Comparison of ENCODE assay signal across 13 cellular contexts in the genomic region with DNA sequence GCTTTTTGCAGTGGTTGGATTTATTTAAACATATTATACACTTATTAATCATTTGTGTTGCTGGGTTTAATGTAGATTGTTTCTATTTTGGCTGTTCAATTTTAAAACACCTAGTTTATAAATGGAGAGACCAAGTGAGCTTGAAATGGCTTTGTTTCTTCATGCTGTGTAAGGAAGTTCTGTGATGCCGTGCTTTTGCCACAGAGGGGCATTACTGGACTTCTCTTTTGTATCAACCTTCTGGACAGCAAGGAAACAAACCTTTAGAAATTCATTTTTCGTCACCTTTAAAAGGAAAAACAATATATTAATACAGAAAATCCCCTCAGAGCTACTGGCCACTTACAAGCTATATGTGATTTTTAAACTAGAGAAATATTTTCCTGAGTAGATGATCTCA.
A peak's percentile ranks its signal among the peaks of the same experiment; 100 is the strongest.
DNase-seq lines count a peak whose midpoint lies in the region; ATAC-seq and TF ChIP-seq lines count a peak whose summit lies in the region.
"Had no signal": no experiment of that assay in that cellular context is flagged by ENCODE, and none has a peak within 500 bp of the region (broad histone marks: within the 10 kb centered on the region; RNA-seq: fewer than 3 reads in every experiment).

No MANE protein-coding gene starts in this region.

- H3K9me3 ChIP-seq in adipocyte (ENCODE audit: control insufficient read depth, low read length), result no peaks in the 10 kb centered on the region
- no peaks in the 10 kb centered on the region for H3K9me3 ChIP-seq in lower lobe of right lung
- no peaks in the 10 kb centered on the region for H3K9me3 ChIP-seq in ascending aorta
- H3K9me3 ChIP-seq: right atrium auricular region had no signal

- H3K4me1 ChIP-seq in adipocyte (ENCODE audit: control insufficient read depth, insufficient read depth, low read length), result peaks cover 9% of the 10 kb centered on the region
- H3K4me1 ChIP-seq in lower lobe of right lung, result no peaks in the 10 kb centered on the region
- H3K4me1 ChIP-seq in ascending aorta, result no peaks in the 10 kb centered on the region
- H3K4me1 ChIP-seq: right atrium auricular region had no signal

- no peak for ATAC-seq in lower lobe of right lung
- ATAC-seq in HG02938 (IDR thresholded peaks at IDR 0.05; ENCODE audit: unreplicated experiment), result no peak
- ATAC-seq: effector memory CD8-positive, alpha-beta T cell had no signal

- TF ChIP-seq CTCF in LNCaP clone FGC (IDR thresholded peaks at IDR 0.05; ENCODE audit: control insufficient read depth, extremely low read depth, insufficient read depth) (peak; percentile 78), lower lobe of right lung (IDR thresholded peaks at IDR 0.05) (peak; percentile 18), ascending aorta (IDR thresholded peaks at IDR 0.05) (no peak)

- H3K27ac ChIP-seq in lower lobe of right lung (no peak overlapping the region), ascending aorta (no peak overlapping the region)
- H3K27ac ChIP-seq: KMS-11, right atrium auricular region had no signal

- DNase-seq in AML-193 (lab: John Stamatoyannopoulos, UW), result peak; percentile 38 to 39
- peak; percentile 19 for DNase-seq in LNCaP clone FGC (ENCODE audit: low read depth)
- DNase-seq in adipocyte (ENCODE audit: low read depth), result peak; percentile 74
- no peak for DNase-seq in lower lobe of right lung
- DNase-seq in ascending aorta (ENCODE audit: low spot score in 2 of 2), result no peak
- DNase-seq in mesenteric fat pad (ENCODE audit: low spot score), result no peak
- DNase-seq in HK-2 (ENCODE audit: unreplicated experiment), result no peak
- DNase-seq: activated B cell treated with CpG ODN at 0.5 μM for 24 hours; activated naive CD4-positive, alpha-beta T cell; effector memory CD8-positive, alpha-beta T cell had no signal

- H3K36me3 ChIP-seq in adipocyte (ENCODE audit: control insufficient read depth, insufficient read depth, low read length, severe bottlenecking) (no peaks in the 10 kb centered on the region), lower lobe of right lung (no peaks in the 10 kb centered on the region), ascending aorta (no peaks in the 10 kb centered on the region)
- H3K36me3 ChIP-seq: right atrium auricular region had no signal

- peak overlapping the region; percentile 43 for H3K9ac ChIP-seq in adipocyte (ENCODE audit: low read length)
- H3K9ac ChIP-seq: KMS-11 had no signal

- H3K4me3 ChIP-seq in LNCaP clone FGC (ENCODE audit: low read depth, low read length) (no peak overlapping the region), adipocyte (ENCODE audit: low read length) (no peak overlapping the region), lower lobe of right lung (no peak overlapping the region), ascending aorta (no peak overlapping the region)
- H3K4me3 ChIP-seq: right atrium auricular region had no signal

- H3K27me3 ChIP-seq in adipocyte (replicated peaks; ENCODE audit: control insufficient read depth, insufficient read depth, low read length) (no peaks in the 10 kb centered on the region), lower lobe of right lung (ENCODE audit: low read depth) (no peaks in the 10 kb centered on the region), ascending aorta (no peaks in the 10 kb centered on the region)
- H3K27me3 ChIP-seq: right atrium auricular region had no signal

- intact Hi-C loops in lower lobe of right lung (cut with DNase I) (no loop called here), ascending aorta (cut with DNase I) (no loop called here)

Comparison
In these comparisons a context has a peak if more than half of its experiments do, and no peak if none do; other contexts are left out.
1. DNase-seq: peak in AML-193 (2 of 2), LNCaP clone FGC (single experiment) and adipocyte (single experiment); none in lower lobe of right lung (single experiment), ascending aorta (0 of 2), mesenteric fat pad (single experiment) and HK-2 (single experiment).
2. CTCF ChIP-seq: peak in LNCaP clone FGC (single experiment) and lower lobe of right lung (single experiment); none in ascending aorta (0 of 3).